24 cellular contexts compared by ENCODE assay signal in genomic region chr10:47190301-47190700, GRCh38.
DNase-seq lines count a peak whose midpoint lies in the region; TF ChIP-seq lines count a peak whose summit lies in the region.
"Had no signal": no experiment of that assay in that cellular context is flagged by ENCODE, and none has a peak within 500 bp of the region (broad histone marks: within the 10 kb centered on the region; RNA-seq: fewer than 3 reads in every experiment).

No MANE protein-coding gene starts in this region.

- DNase-seq in NCI-H2196 (lab: John Stamatoyannopoulos, UW; ENCODE audit: unreplicated experiment) = peak; percentile 21
- no peak for DNase-seq in NCI-H2196 treated with DMSO at 0.1 percent for 48 hours (lab: John Stamatoyannopoulos, UW; ENCODE audit: unreplicated experiment)
- DNase-seq in NCI-H1417 (lab: John Stamatoyannopoulos, UW) = peak in 2 of 3 experiments; percentile 9 to 85
- peak; percentile 7 for DNase-seq in NCI-H69 (lab: John Stamatoyannopoulos, UW)
- peak; percentile 8 for DNase-seq in epithelial cell of esophagus (ENCODE audit: low read depth)
- DNase-seq in NOMO-1 (lab: John Stamatoyannopoulos, UW; ENCODE audit: unreplicated experiment in 2 of 2) = no peak
- DNase-seq in NCI-H1092 (lab: John Stamatoyannopoulos, UW) = no peak
- no peak for DNase-seq in islet precursor cell
- DNase-seq: 8988T; activated CD4-positive, alpha-beta memory T cell treated with anti-CD3 and anti-CD28 coated beads, Interleukin-2, amount 10 ng/mL, durations not matched to agents 7 days and 5 days; activated CD8-positive, alpha-beta memory T cell treated with anti-CD3 and anti-CD28 coated beads, Interleukin-2, amount 50 U/mL, for 48 hours; activated naive CD4-positive, alpha-beta T cell treated with Interleukin-2 at 50 U/mL for 16 hours; body of pancreas; heart right ventricle; kidney; midbrain; naive thymus-derived CD4-positive, alpha-beta T cell; NCI-H2227 treated with DMSO at 0.1 percent for 48 hours; psoas muscle; stimulated activated CD4-positive, alpha-beta T cell treated with anti-CD3 and anti-CD28 coated beads, Interleukin-2, amount 100 ng/mL, for 48 hours; stimulated activated naive CD8-positive, alpha-beta T cell treated with anti-CD3 and anti-CD28 coated beads, Interleukin-15, amount 100 ng/mL, for 72 hours; uterus had no signal

- no peak for TF ChIP-seq CTCF in epithelial cell of esophagus (IDR thresholded peaks at IDR 0.05; ENCODE audit: insufficient read depth, low read depth, low read length, missing control alignments)

- H3K4me3 ChIP-seq in epithelial cell of esophagus (ENCODE audit: low read length) = no peak overlapping the region
- H3K4me3 ChIP-seq: body of pancreas, esophagus muscularis mucosa, heart right ventricle, psoas muscle, thoracic aorta, uterus had no signal

Comparison
In these comparisons a context has a peak if more than half of its experiments do, and no peak if none do; other contexts are left out.
1. DNase-seq: peak in NCI-H2196 (single experiment), NCI-H1417 (2 of 3), NCI-H69 (single experiment) and epithelial cell of esophagus (single experiment); none in NCI-H2196 treated with DMSO at 0.1 percent for 48 hours (single experiment), NOMO-1 (0 of 2), NCI-H1092 (single experiment) and islet precursor cell (single experiment).